8 cellular contexts compared by ENCODE assay signal in the genomic region with DNA sequence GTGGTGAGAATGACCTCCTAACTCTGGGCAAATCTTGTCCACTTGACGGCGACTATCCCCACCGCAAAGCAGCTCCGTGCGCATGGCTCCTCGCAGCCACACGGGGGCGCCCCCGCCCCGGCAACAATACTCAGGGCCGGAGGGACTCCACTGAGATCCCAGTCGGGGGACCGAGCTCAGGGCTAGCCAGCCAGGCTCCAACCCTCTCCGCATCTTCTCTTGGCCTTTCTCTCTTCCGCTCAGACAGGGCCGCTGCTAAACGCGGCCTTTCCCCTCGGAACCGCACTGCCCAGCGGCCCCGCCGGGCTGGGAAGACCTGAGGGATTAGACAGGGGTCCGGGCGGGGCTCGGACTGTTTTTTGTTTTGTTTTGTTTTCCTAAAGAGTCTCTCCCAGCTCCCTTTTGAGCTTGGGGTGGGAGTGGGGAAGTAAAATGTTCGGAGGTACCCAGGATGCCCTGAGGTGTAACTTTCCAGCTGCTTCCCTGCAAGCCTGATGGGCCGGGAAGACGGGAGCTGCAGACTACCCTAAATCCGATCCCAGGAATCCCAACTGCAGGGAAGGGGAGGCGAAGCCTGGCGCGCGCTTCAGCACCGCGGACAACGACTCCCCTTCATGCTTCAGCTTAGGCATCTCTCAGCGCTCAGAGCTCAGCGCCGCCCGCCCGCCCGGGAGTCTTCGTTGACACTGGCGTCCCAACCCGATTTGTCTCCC.
A peak's percentile ranks its signal among the peaks of the same experiment; 100 is the strongest.
DNase-seq lines count a peak whose midpoint lies in the region; ATAC-seq lines count a peak whose summit lies in the region.

No MANE protein-coding gene starts in this region.

- peaks cover 43% of the 10 kb centered on the region for H3K4me1 Mint-ChIP-seq in memory B cell

- H3K4me3 Mint-ChIP-seq in memory B cell = peak overlapping the region; percentile 91

- H3K27me3 Mint-ChIP-seq in memory B cell = no peaks in the 10 kb centered on the region

- ATAC-seq in GM19043 (IDR thresholded peaks at IDR 0.05; ENCODE audit: low read depth, unreplicated experiment) = peak; percentile 69
- ATAC-seq in HG03439 (IDR thresholded peaks at IDR 0.05; ENCODE audit: unreplicated experiment) = peak; percentile 37
- peak; percentile 47 for ATAC-seq in memory B cell (ENCODE audit: low read depth)

- H3K27ac Mint-ChIP-seq in memory B cell = peak overlapping the region; percentile 36

- no peaks in the 10 kb centered on the region for H3K36me3 Mint-ChIP-seq in memory B cell

- peak; percentile 71 to 77 for DNase-seq in AML-193 (lab: John Stamatoyannopoulos, UW)
- peak; percentile 61 for DNase-seq in NCI-H748 treated with DMSO at 0.1 percent for 48 hours (lab: John Stamatoyannopoulos, UW)
- peak; percentile 89 for DNase-seq in activated CD8-positive, alpha-beta memory T cell treated with anti-CD3 and anti-CD28 coated beads for 24 hours
- peak; percentile 48 for DNase-seq in effector CD8-positive, alpha-beta T cell (lab: John Stamatoyannopoulos, UW)
- DNase-seq in memory B cell (ENCODE audit: low spot score in 2 of 2) = peak; percentile 78 to 83
- DNase-seq in stimulated activated CD8-positive, alpha-beta memory T cell treated with anti-CD3 and anti-CD28 coated beads, Interleukin-12 subunit alpha, Interleukin-12 subunit beta, amount 100 ng/mL, for 4 hours (ENCODE audit: low read depth) = peak; percentile 54

- H3K9me3 Mint-ChIP-seq in memory B cell = no peaks in the 10 kb centered on the region

Comparison
In these comparisons a context has a peak if more than half of its experiments do, and no peak if none do; other contexts are left out.
1. Peak in every context shown above with its lines: DNase-seq and ATAC-seq.